33 cellular contexts compared by ENCODE assay signal in the genomic region with DNA sequence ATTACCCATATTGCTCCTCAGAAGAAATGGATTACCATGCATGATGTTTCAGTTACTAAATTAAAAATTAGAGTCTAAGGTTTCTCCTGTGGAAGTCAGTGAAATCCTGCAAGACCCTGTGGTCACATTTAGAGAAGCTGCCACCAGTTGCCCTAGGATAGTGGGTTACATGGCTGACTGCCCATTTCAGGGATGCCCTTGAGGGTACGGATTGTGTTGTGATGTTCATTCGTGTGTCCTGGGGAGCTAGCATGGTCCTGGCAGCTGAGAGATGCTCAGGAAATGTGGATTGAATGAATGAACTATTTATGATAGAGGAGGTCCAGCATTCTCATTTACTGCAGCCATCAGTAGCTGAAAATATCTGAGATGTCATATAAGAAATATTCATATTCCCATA.
"Had no signal": no experiment of that assay in that cellular context is flagged by ENCODE, and none has a peak within 500 bp of the region (broad histone marks: within the 10 kb centered on the region; RNA-seq: fewer than 3 reads in every experiment).

No MANE protein-coding gene starts in this region.

- DNase-seq: activated CD4-positive, alpha-beta memory T cell treated with anti-CD3 and anti-CD28 coated beads for 36 hours; activated CD4-positive, alpha-beta T cell treated with anti-CD3 and anti-CD28 coated beads for 36 hours; activated CD4-positive, alpha-beta T cell treated with anti-CD3 and anti-CD28 coated beads, Interleukin-2, amount 10 ng/mL, durations not matched to agents 24 days and 14 days; activated CD4-positive, CD25-positive, alpha-beta regulatory T cell; activated CD4-positive, CD25-positive, alpha-beta regulatory T cell treated with anti-CD3 and anti-CD28 coated beads, Interleukin-2, amount 50 U/mL, for 72 hours; activated CD8-positive, alpha-beta memory T cell treated with anti-CD3 and anti-CD28 coated beads, Interleukin-2, amount 10 ng/mL, durations not matched to agents 7 days and 5 days; activated CD8-positive, alpha-beta memory T cell treated with anti-CD3 and anti-CD28 coated beads, Interleukin-2, amount 50 U/mL, for 4 hours; activated CD8-positive, alpha-beta T cell treated with anti-CD3 and anti-CD28 coated beads, Interleukin-2, amount 10 ng/mL, durations not matched to agents 7 days and 5 days; activated effector memory CD4-positive, alpha-beta T cell treated with anti-CD3 and anti-CD28 coated beads, Interleukin-2, amount 50 U/mL, for 16 hours; activated naive CD4-positive, alpha-beta T cell treated with anti-CD3 and anti-CD28 coated beads for 36 hours; activated naive CD8-positive, alpha-beta T cell treated with anti-CD3 and anti-CD28 coated beads for 36 hours; activated naive CD8-positive, alpha-beta T cell treated with anti-CD3 and anti-CD28 coated beads, Interleukin-2, amount 50 U/mL, for 24 hours; activated T-cell treated with anti-CD3 and anti-CD28 coated beads, Interleukin-2, amount 50 U/mL, for 1 hour; activated T-cell treated with anti-CD3 and anti-CD28 coated beads, Interleukin-2, amount 50 U/mL, for 48 hours; adrenal gland; aorta; central memory CD4-positive, alpha-beta T cell; cerebellar nuclear complex; colonic mucosa; effector CD8-positive, alpha-beta T cell; foreskin fibroblast; gastrocnemius medialis; glutamatergic neuron; T-helper 1 cell; T-helper 17 cell had no signal

- H3K36me3 ChIP-seq: adrenal gland, breast epithelium, cardiac muscle cell, colonic mucosa, gastrocnemius medialis had no signal

- H3K27ac ChIP-seq: adrenal gland, cardiac muscle cell, colonic mucosa, gastrocnemius medialis had no signal

- H3K27me3 ChIP-seq: adrenal gland, breast epithelium, cardiac muscle cell, colonic mucosa, gastrocnemius medialis had no signal

- H3K36me3 Mint-ChIP-seq: activated CD8-positive, alpha-beta memory T cell treated with anti-CD3 and anti-CD28 coated beads, Interleukin-2, amount 10 ng/mL, durations not matched to agents 7 days and 5 days; activated naive CD4-positive, alpha-beta T cell treated with anti-CD3 and anti-CD28 coated beads, Interleukin-2, amount 50 U/mL, for 24 hours; activated naive CD8-positive, alpha-beta T cell treated with anti-CD3 and anti-CD28 coated beads for 36 hours had no signal

- H3K27me3 Mint-ChIP-seq: brain had no signal

- H3K9me3 Mint-ChIP-seq: activated T-helper 2 cell treated with anti-CD3 and anti-CD28 coated beads, Interferon-gamma antibody, Interleukin-2, Interleukin-4, amounts not matched to agents 10 μg/mL and 5 μg/mL and 100 μg/mL, durations not matched to agents 14 hours and 24 hours and 36 hours; T-helper 2 cell treated with Interferon-gamma antibody and Interleukin-4, amounts not matched to agents 5 μg/mL and 100 μg/mL, for 36 hours had no signal

- H3K4me1 Mint-ChIP-seq: activated CD4-positive, alpha-beta T cell treated with anti-CD3 and anti-CD28 coated beads for 36 hours; activated CD4-positive, alpha-beta T cell treated with anti-CD3 and anti-CD28 coated beads, Interleukin-2, amount 10 ng/mL, durations not matched to agents 24 days and 14 days; activated CD8-positive, alpha-beta memory T cell treated with anti-CD3 and anti-CD28 coated beads, Interleukin-2, amount 10 ng/mL, durations not matched to agents 7 days and 5 days; activated naive CD4-positive, alpha-beta T cell treated with anti-CD3 and anti-CD28 coated beads, Interleukin-2, amount 50 U/mL, for 24 hours; activated naive CD8-positive, alpha-beta T cell treated with anti-CD3 and anti-CD28 coated beads for 36 hours; activated naive CD8-positive, alpha-beta T cell treated with anti-CD3 and anti-CD28 coated beads, Interleukin-2, amount 50 U/mL, for 24 hours; T-helper 17 cell had no signal

- H3K9me3 ChIP-seq: adrenal gland, colonic mucosa, gastrocnemius medialis had no signal

- H3K4me3 Mint-ChIP-seq: activated CD4-positive, alpha-beta memory T cell treated with anti-CD3 and anti-CD28 coated beads for 36 hours; activated CD4-positive, alpha-beta T cell treated with anti-CD3 and anti-CD28 coated beads for 36 hours; activated CD4-positive, alpha-beta T cell treated with anti-CD3 and anti-CD28 coated beads, Interleukin-2, amount 10 ng/mL, durations not matched to agents 24 days and 14 days; activated CD8-positive, alpha-beta memory T cell treated with anti-CD3 and anti-CD28 coated beads, Interleukin-2, amount 10 ng/mL, durations not matched to agents 7 days and 5 days; activated CD8-positive, alpha-beta T cell treated with anti-CD3 and anti-CD28 coated beads, Interleukin-2, amount 10 ng/mL, durations not matched to agents 7 days and 5 days; activated naive CD4-positive, alpha-beta T cell treated with anti-CD3 and anti-CD28 coated beads for 36 hours; activated naive CD4-positive, alpha-beta T cell treated with anti-CD3 and anti-CD28 coated beads, Interleukin-2, amount 50 U/mL, for 24 hours; activated naive CD8-positive, alpha-beta T cell treated with anti-CD3 and anti-CD28 coated beads for 36 hours; activated naive CD8-positive, alpha-beta T cell treated with anti-CD3 and anti-CD28 coated beads, Interleukin-2, amount 50 U/mL, for 24 hours; activated T-helper 1 cell treated with anti-CD3 and anti-CD28 coated beads, Interleukin-12 subunit alpha, Interleukin-12 subunit beta, Interleukin-2, Interleukin-4 antibody, amounts not matched to agents 30 ng/mL and 10 ng/mL and 1 ng/mL, durations not matched to agents 14 hours and 24 hours and 36 hours; brain; T-helper 17 cell; T-helper 2 cell treated with Interferon-gamma antibody and Interleukin-4, amounts not matched to agents 5 μg/mL and 100 μg/mL, for 36 hours had no signal

- H3K4me3 ChIP-seq: adrenal gland, breast epithelium, cardiac muscle cell, colonic mucosa, gastrocnemius medialis had no signal

- H3K4me1 ChIP-seq: adrenal gland, breast epithelium, colonic mucosa, gastrocnemius medialis had no signal

- ATAC-seq: activated CD4-positive, alpha-beta T cell treated with anti-CD3 and anti-CD28 coated beads for 36 hours; activated CD8-positive, alpha-beta memory T cell treated with anti-CD3 and anti-CD28 coated beads, Interleukin-2, amount 10 ng/mL, durations not matched to agents 7 days and 5 days; activated CD8-positive, alpha-beta T cell treated with anti-CD3 and anti-CD28 coated beads, Interleukin-2, amount 10 ng/mL, durations not matched to agents 7 days and 5 days; activated naive CD8-positive, alpha-beta T cell treated with anti-CD3 and anti-CD28 coated beads, Interleukin-2, amount 50 U/mL, for 24 hours; esophagus mucosa; gastrocnemius medialis; T-helper 17 cell had no signal

- H3K27ac Mint-ChIP-seq: activated CD4-positive, alpha-beta memory T cell treated with anti-CD3 and anti-CD28 coated beads for 36 hours; activated CD4-positive, alpha-beta T cell treated with anti-CD3 and anti-CD28 coated beads for 36 hours; activated CD4-positive, alpha-beta T cell treated with anti-CD3 and anti-CD28 coated beads, Interleukin-2, amount 10 ng/mL, durations not matched to agents 24 days and 14 days; activated CD8-positive, alpha-beta memory T cell treated with anti-CD3 and anti-CD28 coated beads, Interleukin-2, amount 10 ng/mL, durations not matched to agents 7 days and 5 days; activated CD8-positive, alpha-beta T cell treated with anti-CD3 and anti-CD28 coated beads, Interleukin-2, amount 10 ng/mL, durations not matched to agents 7 days and 5 days; activated naive CD4-positive, alpha-beta T cell treated with anti-CD3 and anti-CD28 coated beads for 36 hours; activated naive CD4-positive, alpha-beta T cell treated with anti-CD3 and anti-CD28 coated beads, Interleukin-2, amount 50 U/mL, for 24 hours; activated naive CD8-positive, alpha-beta T cell treated with anti-CD3 and anti-CD28 coated beads for 36 hours; activated naive CD8-positive, alpha-beta T cell treated with anti-CD3 and anti-CD28 coated beads, Interleukin-2, amount 50 U/mL, for 24 hours; activated T-helper 1 cell treated with anti-CD3 and anti-CD28 coated beads, Interleukin-12 subunit alpha, Interleukin-12 subunit beta, Interleukin-2, Interleukin-4 antibody, amounts not matched to agents 30 ng/mL and 10 ng/mL and 1 ng/mL, durations not matched to agents 14 hours and 24 hours and 36 hours; activated T-helper 2 cell treated with anti-CD3 and anti-CD28 coated beads, Interferon-gamma antibody, Interleukin-2, Interleukin-4, amounts not matched to agents 10 μg/mL and 5 μg/mL and 100 μg/mL, durations not matched to agents 14 hours and 24 hours and 36 hours; brain; T-helper 17 cell; T-helper 2 cell treated with Interferon-gamma antibody and Interleukin-4, amounts not matched to agents 5 μg/mL and 100 μg/mL, for 36 hours had no signal
